15 cellular contexts compared by ENCODE assay signal in genomic region chr17:15456486-15456885, GRCh38. TPM values are rescaled to one million over a fixed set of nuclear protein-coding genes. Genes with fewer than 3 reads are reported as not detected.
A peak's percentile ranks its signal among the peaks of the same experiment; 100 is the strongest.
DNase-seq lines count a peak whose midpoint lies in the region; ATAC-seq and TF ChIP-seq lines count a peak whose summit lies in the region.
"Had no signal": no experiment of that assay in that cellular context is flagged by ENCODE, and none has a peak within 500 bp of the region (broad histone marks: within the 10 kb centered on the region; RNA-seq: fewer than 3 reads in every experiment).

No MANE protein-coding gene starts in this region.

- H3K4me1 ChIP-seq in muscle layer of duodenum (ENCODE audit: control insufficient read depth in 1 of 2, insufficient read depth in 2 of 2, low read length in 2 of 2) = peaks cover 10 to 15% of the 10 kb centered on the region in 2 donors
- H3K4me1 ChIP-seq: neural progenitor cell had no signal

- DNase-seq in LHCN-M2 (ENCODE audit: low read depth) = peak; percentile 88
- DNase-seq in fibroblast of mammary gland (ENCODE audit: low read depth) = peak; percentile 64
- no peak for DNase-seq in NCI-H1048 (lab: John Stamatoyannopoulos, UW)
- DNase-seq in SKM-1 (lab: John Stamatoyannopoulos, UW; ENCODE audit: unreplicated experiment) = no peak
- DNase-seq in GM20000 (ENCODE audit: low spot score) = no peak
- DNase-seq: activated CD4-positive, alpha-beta T cell treated with anti-CD3 and anti-CD28 coated beads, Interleukin-2, amount 50 U/mL, for 1 hour; effector memory CD8-positive, alpha-beta T cell; NCI-H526; Peyer's patch; stimulated activated CD4-positive, alpha-beta T cell treated with anti-CD3 and anti-CD28 coated beads, Interleukin-12 subunit alpha, Interleukin-12 subunit beta, amount 100 ng/mL, for 4 hours had no signal

- no peaks in the 10 kb centered on the region for H3K27me3 ChIP-seq in muscle layer of duodenum (ENCODE audit: low read depth, low read length)
- H3K27me3 ChIP-seq: BLaER1 treated with 17β-estradiol and CSF1 and Interleukin-3, amounts not matched to agents 10 nM and 100 nM; neural progenitor cell; Peyer's patch had no signal

- no peaks in the 10 kb centered on the region for H3K36me3 ChIP-seq in muscle layer of duodenum (ENCODE audit: control insufficient read depth in 1 of 2, insufficient read depth in 2 of 2, low read length in 2 of 2)
- H3K36me3 ChIP-seq: BLaER1 treated with 17β-estradiol and CSF1 and Interleukin-3, amounts not matched to agents 10 nM and 100 nM; neural progenitor cell; Peyer's patch had no signal

- peaks cover 0 to 4% of the 10 kb centered on the region in 2 donors for H3K9me3 ChIP-seq in muscle layer of duodenum (ENCODE audit: control insufficient read depth in 1 of 2, low read length in 2 of 2)
- H3K9me3 ChIP-seq: Peyer's patch had no signal

- H3K4me3 ChIP-seq in fibroblast of mammary gland (ENCODE audit: control insufficient read depth, low read depth, low read length) (no peak overlapping the region), muscle layer of duodenum (ENCODE audit: low read depth in 1 of 2, low read length in 2 of 2) (peak overlapping the region in 1 of 2 donors; percentile 25)
- H3K4me3 ChIP-seq: BLaER1 treated with 17β-estradiol and CSF1 and Interleukin-3, amounts not matched to agents 10 nM and 100 nM; neural progenitor cell; Peyer's patch had no signal

- no peak for TF ChIP-seq CTCF in fibroblast of mammary gland (conservative IDR thresholded peaks at IDR 0.05; ENCODE audit: control insufficient read depth, insufficient read depth, low read depth, low read length)
- no peak for TF ChIP-seq CTCF in GM20000 (IDR thresholded peaks at IDR 0.05; ENCODE audit: extremely low read depth, missing control alignments)

- no peak for ATAC-seq in GM21526 (IDR thresholded peaks at IDR 0.05; ENCODE audit: low FRiP score, unreplicated experiment)
- ATAC-seq: effector memory CD8-positive, alpha-beta T cell had no signal

- H3K27ac ChIP-seq in muscle layer of duodenum (ENCODE audit: low read length) (peak overlapping the region; percentile 2), temporal lobe (ENCODE audit: low read depth, low read length) (peak overlapping the region; percentile 89)
- H3K27ac ChIP-seq: BLaER1 treated with 17β-estradiol and CSF1 and Interleukin-3, amounts not matched to agents 10 nM and 100 nM; neural progenitor cell had no signal

RNA-seq across cellular contexts. Expression of gene CDRT4, which starts 10.9 kb away (rescaled TPM):
- not detected in 2 replicates for total RNA-seq in LHCN-M2 (2014; rRNA removed)
- 0.40 TPM for polyA plus RNA-seq in LHCN-M2 (2012)
- 7.1 TPM for total RNA-seq in temporal lobe

Comparison
In these comparisons a context has a peak if more than half of its experiments do, and no peak if none do; other contexts are left out.
1. DNase-seq: peak in LHCN-M2 (single experiment) and fibroblast of mammary gland (single experiment); none in NCI-H1048 (single experiment), SKM-1 (single experiment) and GM20000 (single experiment).